In genomic region chr14:30573203-30573814, GRCh38 we compare ENCODE assay signal across 16 cellular contexts. TPM values are rescaled to one million over a fixed set of nuclear protein-coding genes. Genes with fewer than 3 reads are reported as not detected.
A peak's percentile ranks its signal among the peaks of the same experiment; 100 is the strongest.
DNase-seq lines count a peak whose midpoint lies in the region; ATAC-seq, FAIRE-seq and TF ChIP-seq lines count a peak whose summit lies in the region.
"Had no signal": no experiment of that assay in that cellular context is flagged by ENCODE, and none has a peak within 500 bp of the region (broad histone marks: within the 10 kb centered on the region; RNA-seq: fewer than 3 reads in every experiment).

No MANE protein-coding gene starts in this region.

- POLR2A ChIA-PET in Panc1 (lab: Charles Lee), result no interaction called here
- POLR2A ChIA-PET in H1 (lab: Charles Lee; ENCODE audit: partially characterized antibody), result interaction anchor here (1.0 kb wide), 1 partner anchor 14 kb away, joined by 3 read pairs; the partner anchor contains the start of gene G2E3

- 87% methylated on average over 5 of the region's 5 CpGs; no CpG with 5 or more reads in 1 of the 2 experiments for WGBS in H1 (ENCODE audit: extremely low coverage in 1 of 2, insufficient coverage in 1 of 2, insufficient read length in 1 of 2, insufficient replicate concordance in 2 of 2, low coverage in 1 of 2, low lambda C conversion rate in 2 of 2, missing lambda C conversion rate in 1 of 2), 2 experiments
- 90% methylated on average over 5 of the region's 5 CpGs for WGBS in prostate gland

- H2BK5ac ChIP-seq in H1 (ENCODE audit: low read depth, low read length), result no peak overlapping the region

- H2BK20ac ChIP-seq in H1 (ENCODE audit: low read length), result no peak overlapping the region

- H3K27me3 ChIP-seq in Panc1 (ENCODE audit: control insufficient read depth, insufficient read depth, low read length) (no peaks in the 10 kb centered on the region), H1 (replicated peaks in 1 of 4; ENCODE audit: control insufficient read depth in 3 of 4, extremely low read depth in 1 of 4, insufficient read depth in 3 of 4, low read length in 3 of 4) (no peaks in the 10 kb centered on the region), prostate gland (replicated peaks; ENCODE audit: insufficient read depth) (no peaks in the 10 kb centered on the region)
- H3K27me3 ChIP-seq: gastrocnemius medialis had no signal

- peak overlapping the region; percentile 9 for H3K23ac ChIP-seq in H1 (ENCODE audit: insufficient read length)

- no peak overlapping the region for H2BK120ac ChIP-seq in H1 (replicated peaks; ENCODE audit: low read depth, low read length)

- H3K9ac ChIP-seq in H1 (replicated peaks in 1 of 4; ENCODE audit: extremely low read depth in 1 of 4, low read depth in 3 of 4, low read length in 3 of 4), result 0 out of 7 replicates have a peak overlapping the region, but pooled peaks of 1 of the 4 experiments have one; percentile 19
- H3K9ac ChIP-seq: SK-N-SH had no signal

- peaks cover 4% of the 10 kb centered on the region; the same call in 1 of the 2 replicates for H3K79me1 ChIP-seq in H1 (ENCODE audit: low read depth, low read length)

- CTCF ChIA-PET in Panc1 (lab: Charles Lee) (no interaction called here), H1 (lab: Charles Lee; ENCODE audit: partially characterized antibody) (no interaction called here)

- intact Hi-C loops in Panc1 (cut with micrococcal nuclease; ENCODE audit: unreplicated experiment), result no loop called here
- intact Hi-C loops in prostate gland (cut with DNase I), result no loop called here

- no peaks in the 10 kb centered on the region; the same call in 1 of the 2 replicates for H3K36me3 ChIP-seq in Panc1 (ENCODE audit: control insufficient read depth, insufficient read depth, low read length)
- H3K36me3 ChIP-seq in H1 (ENCODE audit: control insufficient read depth in 2 of 4, insufficient read depth in 4 of 4, low read length in 3 of 4), result no peaks in the 10 kb centered on the region
- no peaks in the 10 kb centered on the region for H3K36me3 ChIP-seq in prostate gland
- H3K36me3 ChIP-seq: gastrocnemius medialis had no signal

- no peak for TF ChIP-seq EP300 in H1 (IDR thresholded peaks at IDR 0.05; ENCODE audit: borderline replicate concordance in 1 of 2, low read depth in 2 of 2, low read length in 2 of 2)

- no peak for TF ChIP-seq RAD21 in H1 (IDR thresholded peaks at IDR 0.05 in 1 of 2, conservative IDR thresholded peaks at IDR 0.05 in 1 of 2; ENCODE audit: low read depth in 2 of 2, low read length in 2 of 2)

- no peak overlapping the region for H2BK15ac ChIP-seq in H1 (ENCODE audit: low read length)

- BruUV-seq in Panc1 (replicated peaks; lab: Mats Ljungman, UMichigan), result no TSS peak

- no peak for TF ChIP-seq POLR2A in H1 (IDR thresholded peaks at IDR 0.05; ENCODE audit: control extremely low read depth in 1 of 2, low read depth in 2 of 2, low read length in 2 of 2)
- TF ChIP-seq POLR2A in prostate gland (IDR thresholded peaks at IDR 0.05), result no peak

- no peak overlapping the region for H4K91ac ChIP-seq in H1 (replicated peaks; ENCODE audit: insufficient read length, low read length)

- H2AFZ ChIP-seq in H1 (ENCODE audit: low read length), result no peak overlapping the region

- H4K20me1 ChIP-seq in H1 (replicated peaks in 1 of 2; ENCODE audit: control insufficient read depth in 1 of 2, insufficient read depth in 2 of 2, low read length in 2 of 2), result peaks cover 16 to 29% of the 10 kb centered on the region in 2 experiments

- H3K4me1 ChIP-seq in Panc1 (ENCODE audit: control insufficient read depth, insufficient read depth, low read length), result peaks cover 13% of the 10 kb centered on the region
- peaks cover 0 to 20% (median 7%) of the 10 kb centered on the region in 4 experiments; a peak in 4 of 7 replicates for H3K4me1 ChIP-seq in H1 (replicated peaks in 1 of 4; ENCODE audit: control insufficient read depth in 3 of 4, insufficient read depth in 4 of 4, low read length in 3 of 4)
- no peaks in the 10 kb centered on the region for H3K4me1 ChIP-seq in prostate gland (replicated peaks)

- H3K9me3 ChIP-seq in Panc1 (ENCODE audit: control insufficient read depth, insufficient read depth, low read depth, low read length), result no peaks in the 10 kb centered on the region
- no peaks in the 10 kb centered on the region for H3K9me3 ChIP-seq in H1 (ENCODE audit: insufficient read depth in 2 of 2, low read depth in 1 of 2, low read length in 1 of 2)
- no peaks in the 10 kb centered on the region for H3K9me3 ChIP-seq in prostate gland
- H3K9me3 ChIP-seq: gastrocnemius medialis, psoas muscle, SK-N-SH had no signal

- TF ChIP-seq CTCF in Panc1 (IDR thresholded peaks at IDR 0.05), result no peak
- no peak for TF ChIP-seq CTCF in H1 (IDR thresholded peaks at IDR 0.05; ENCODE audit: control extremely low read depth in 1 of 3, insufficient read depth in 1 of 3, low read depth in 1 of 3, low read length in 3 of 3)
- TF ChIP-seq CTCF in prostate gland (IDR thresholded peaks at IDR 0.05), result no peak
- no peak for TF ChIP-seq CTCF in GM10266 (IDR thresholded peaks at IDR 0.05; ENCODE audit: control insufficient read depth, insufficient read depth, low read depth, missing control alignments)

- H3K27ac ChIP-seq in Panc1 (ENCODE audit: low read length), result no peak overlapping the region
- H3K27ac ChIP-seq in H1 (ENCODE audit: low read depth, low read length), result no peak overlapping the region
- no peak overlapping the region for H3K27ac ChIP-seq in prostate gland
- H3K27ac ChIP-seq: gastrocnemius medialis, psoas muscle had no signal

- no peak overlapping the region; a peak in 1 of 4 replicates for H3K4me2 ChIP-seq in H1 (ENCODE audit: insufficient read depth in 1 of 2, low read depth in 2 of 2, low read length in 2 of 2)
- H3K4me2 ChIP-seq: SK-N-SH had no signal

- H3K23me2 ChIP-seq in H1 (ENCODE audit: low read depth, low read length), result no peaks in the 10 kb centered on the region

- in situ Hi-C loops in Panc1 (cut with HindIII; ENCODE audit: low pct_unique_long_range_greater_than_20kb, low sequenced_read_pairs), result no loop called here

- peak; percentile 38; the same call in 1 of the 2 replicates for ATAC-seq in Panc1
- ATAC-seq: gastrocnemius medialis, psoas muscle had no signal

- no peak overlapping the region for H2BK12ac ChIP-seq in H1 (ENCODE audit: low read depth, low read length)

- H2AK5ac ChIP-seq in H1 (ENCODE audit: low read depth, low read length), result no peak overlapping the region

- H3K4me3 ChIP-seq in Panc1 (ENCODE audit: low read depth in 2 of 2, low read length in 2 of 2) (no peak overlapping the region), H1 (ENCODE audit: extremely low read depth in 1 of 4, insufficient read depth in 2 of 4, low read depth in 3 of 4, low read length in 4 of 4) (no peak overlapping the region), prostate gland (no peak overlapping the region)
- H3K4me3 ChIP-seq: gastrocnemius medialis, psoas muscle had no signal

- H3K56ac ChIP-seq in H1 (replicated peaks; ENCODE audit: insufficient read length, low read depth, low read length), result no peak overlapping the region

- H4K8ac ChIP-seq in H1 (ENCODE audit: extremely low read depth, insufficient read depth, low read length), result no peak overlapping the region

- H3K4ac ChIP-seq in H1 (replicated peaks; ENCODE audit: insufficient read length, low read depth, low read length), result no peak overlapping the region

- no peak overlapping the region for H4K5ac ChIP-seq in H1 (ENCODE audit: insufficient read length, low read depth, low read length)

- no peak overlapping the region for H3K18ac ChIP-seq in H1 (ENCODE audit: extremely low read depth, low read length)

- H3K14ac ChIP-seq in H1 (ENCODE audit: insufficient read length), result no peak overlapping the region

- no peak for FAIRE-seq in H1 (lab: Jason Lieb, UNC)
- FAIRE-seq: colon had no signal

- peak; percentile 56 for DNase-seq in EL
- DNase-seq in Panc1 (ENCODE audit: low read depth, low spot score), result no peak
- DNase-seq in H1 (ENCODE audit: low read depth in 1 of 2, low spot score in 2 of 2), result no peak
- DNase-seq in lung microvascular endothelial cell (ENCODE audit: low read depth in 2 of 2), result peak; percentile 68 to 84
- DNase-seq in hepatic stellate cell (ENCODE audit: low spot score), result no peak
- no peak for DNase-seq in prostate gland (ENCODE audit: low spot score)
- no peak for DNase-seq in GM10266 (ENCODE audit: extremely low spot score)
- DNase-seq in activated CD4-positive, CD25-positive, alpha-beta regulatory T cell treated with anti-CD3 and anti-CD28 coated beads, Interleukin-2, amount 50 U/mL, for 72 hours, result no peak
- DNase-seq: Calu3, gastrocnemius medialis, immature natural killer cell, NCI-H1092 treated with DMSO at 0.1 percent for 48 hours, NCI-H2227 treated with DMSO at 0.1 percent for 48 hours, psoas muscle, SK-N-SH had no signal

- H3K79me2 ChIP-seq in H1 (ENCODE audit: control insufficient read depth in 1 of 2, insufficient read depth in 2 of 2, low read length in 2 of 2), result peaks cover 41 to 100% of the 10 kb centered on the region in 2 experiments

RNA-seq across cellular contexts. Expression of gene G2E3, which starts 14.4 kb away (rescaled TPM):
- total RNA-seq in Panc1 (2021; ENCODE audit: unreplicated experiment) (27.5 TPM), lung microvascular endothelial cell (6.8 and 9.3 TPM in 2 replicates), prostate gland (10 to 100 TPM; 10.4 to 11.6 TPM)
- polyA plus RNA-seq in Panc1 (2012; ENCODE audit: insufficient read length), result 8.8 TPM
- 72.0 and 75.9 TPM in 2 replicates for total RNA-seq in H1 (2021; fragmentation: NEBNext Ultra II Directional; extraction: Animal tissue kit (Norgen Biotek cat#: 25700))
- polyA plus RNA-seq in H1 (2011; rRNA removed), result 5.7 and 9.2 TPM in 2 replicates
- 16.2 TPM for polyA plus RNA-seq in H1 (2011; cell fraction: cytosol; rRNA removed)
- polyA plus RNA-seq in H1 (2011; cell fraction: nucleus; rRNA removed), result 6.8 TPM
- 17.0 to 48.6 TPM (median 29.4 TPM) in 4 replicates for polyA plus RNA-seq in H1 (2012, experiment 1 of 2)
- polyA plus RNA-seq in H1 (2012, experiment 2 of 2), result 1.3 TPM
- 103 TPM for polyA plus RNA-seq in H1 (2013, experiment 1 of 2)
- polyA plus RNA-seq in H1 (2013, experiment 2 of 2), result 113 TPM
- 28.0 and 37.5 TPM in 2 replicates for polyA minus RNA-seq in H1 (2011; rRNA and poly(A)+ RNA removed)
- polyA minus RNA-seq in H1 (2011; cell fraction: cytosol; rRNA and poly(A)+ RNA removed), result 35.2 TPM
- 48.0 TPM for polyA minus RNA-seq in H1 (2011; cell fraction: nucleus; rRNA and poly(A)+ RNA removed)

RNA-seq across cellular contexts. Expression of gene SCFD1, which starts 48.8 kb away (rescaled TPM):
- total RNA-seq in Panc1 (2021; ENCODE audit: unreplicated experiment) (43.8 TPM), lung microvascular endothelial cell (39.2 and 44.4 TPM in 2 replicates), prostate gland (10 to 100 TPM; 43.4 to 49.6 TPM)
- 17.4 TPM for polyA plus RNA-seq in Panc1 (2012; ENCODE audit: insufficient read length)
- 64.5 and 65.6 TPM in 2 replicates for total RNA-seq in H1 (2021; fragmentation: NEBNext Ultra II Directional; extraction: Animal tissue kit (Norgen Biotek cat#: 25700))
- 19.6 and 32.8 TPM in 2 replicates for polyA plus RNA-seq in H1 (2011; rRNA removed)
- polyA plus RNA-seq in H1 (2011; cell fraction: cytosol; rRNA removed), result 40.3 TPM
- polyA plus RNA-seq in H1 (2011; cell fraction: nucleus; rRNA removed), result 12.4 TPM
- polyA plus RNA-seq in H1 (2012, experiment 1 of 2), result 34.9 to 59.7 TPM (median 37.5 TPM) in 4 replicates
- 4.6 TPM for polyA plus RNA-seq in H1 (2012, experiment 2 of 2)
- 88.6 TPM for polyA plus RNA-seq in H1 (2013, experiment 1 of 2)
- polyA plus RNA-seq in H1 (2013, experiment 2 of 2), result 94.3 TPM
- 56.7 and 74.6 TPM in 2 replicates for polyA minus RNA-seq in H1 (2011; rRNA and poly(A)+ RNA removed)
- polyA minus RNA-seq in H1 (2011; cell fraction: cytosol; rRNA and poly(A)+ RNA removed), result 41.0 TPM
- polyA minus RNA-seq in H1 (2011; cell fraction: nucleus; rRNA and poly(A)+ RNA removed), result 152 TPM

Comparison
In these comparisons a context has a peak if more than half of its experiments do, and no peak if none do; other contexts are left out.
1. DNase-seq: peak in EL (single experiment) and lung microvascular endothelial cell (2 of 2); none in Panc1 (single experiment), H1 (0 of 2), hepatic stellate cell (single experiment), prostate gland (single experiment), GM10266 (single experiment) and activated CD4-positive, CD25-positive, alpha-beta regulatory T cell treated with anti-CD3 and anti-CD28 coated beads, Interleukin-2, amount 50 U/mL, for 72 hours (single experiment).